ENCODE assay signal across 12 cellular contexts in the genomic region with DNA sequence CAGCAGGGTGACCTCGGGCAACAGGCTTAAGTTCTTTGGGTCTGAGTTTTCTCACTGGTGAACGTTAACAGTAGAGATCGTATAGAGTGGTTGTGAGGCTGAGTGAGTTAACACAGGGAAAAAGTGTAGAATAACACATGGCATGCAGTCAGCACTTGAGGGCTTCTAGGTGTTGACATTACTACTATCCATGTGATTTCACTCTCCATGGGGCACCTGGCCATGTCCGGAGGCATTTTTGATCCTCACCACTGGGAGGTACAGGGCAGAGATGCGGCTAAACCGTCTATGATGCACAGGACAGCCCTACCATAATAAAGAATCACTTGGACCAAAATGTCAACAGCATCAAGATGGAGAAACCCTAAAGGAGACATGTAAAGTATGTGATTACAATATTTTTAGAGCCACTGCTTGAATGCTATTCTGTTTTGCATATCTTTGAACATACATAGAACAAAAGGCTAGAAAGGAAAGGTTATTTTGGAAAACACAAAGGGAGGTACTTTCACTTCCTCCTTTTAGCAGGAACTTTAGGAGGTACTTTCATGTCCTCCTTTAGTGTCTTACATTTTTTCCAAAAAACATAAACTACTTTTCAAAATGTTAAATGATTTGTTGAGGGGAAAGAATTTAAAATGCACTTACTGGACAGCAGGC. TPM values are rescaled to one million over a fixed set of nuclear protein-coding genes. Genes with fewer than 3 reads are reported as not detected.
DNase-seq lines count a peak whose midpoint lies in the region; ATAC-seq and TF ChIP-seq lines count a peak whose summit lies in the region.
"Had no signal": no experiment of that assay in that cellular context is flagged by ENCODE, and none has a peak within 500 bp of the region (broad histone marks: within the 10 kb centered on the region; RNA-seq: fewer than 3 reads in every experiment).

No MANE protein-coding gene starts in this region.

- peak overlapping the region; percentile 78 for H3K4me2 ChIP-seq in OCI-LY7 (ENCODE audit: low read length)

- H3K4me3 Mint-ChIP-seq in osteocyte (ENCODE audit: unreplicated experiment) (no peak overlapping the region), HFFc6 (no peak overlapping the region)
- H3K4me3 Mint-ChIP-seq: effector memory CD8-positive, alpha-beta T cell had no signal

- peak; percentile 28; the same call in 1 of the 2 replicates for TF ChIP-seq CTCF in OCI-LY7 (conservative IDR thresholded peaks at IDR 0.05; ENCODE audit: low read length)
- no peak for TF ChIP-seq CTCF in osteocyte (IDR thresholded peaks at IDR 0.05)
- TF ChIP-seq CTCF in HFFc6 (IDR thresholded peaks at IDR 0.05), result no peak

- H3K79me2 ChIP-seq in OCI-LY7 (ENCODE audit: insufficient read depth, low read depth, low read length), result no peaks in the 10 kb centered on the region

- H3K27me3 Mint-ChIP-seq in osteocyte (ENCODE audit: unreplicated experiment) (no peaks in the 10 kb centered on the region), HFFc6 (ENCODE audit: insufficient read depth) (no peaks in the 10 kb centered on the region; the same call in none of the 2 replicates)
- H3K27me3 Mint-ChIP-seq: effector memory CD8-positive, alpha-beta T cell had no signal

- H3K27me3 ChIP-seq in H7 (ENCODE audit: control insufficient read depth, insufficient read depth, low read length), result no peaks in the 10 kb centered on the region

- peaks cover 11% of the 10 kb centered on the region; the same call in 1 of the 2 replicates for H3K9me3 ChIP-seq in OCI-LY7 (ENCODE audit: low read length)
- H3K9me3 ChIP-seq: lower lobe of right lung had no signal

- H3K4me1 Mint-ChIP-seq in osteocyte (ENCODE audit: unreplicated experiment), result peaks cover 29% of the 10 kb centered on the region
- H3K4me1 Mint-ChIP-seq in HFFc6 (ENCODE audit: low read depth), result no peaks in the 10 kb centered on the region

- H3K9me2 ChIP-seq in OCI-LY7 (ENCODE audit: insufficient read depth, low read length), result no peaks in the 10 kb centered on the region

- H3K4me3 ChIP-seq in OCI-LY7 (ENCODE audit: low read depth, low read length, poor library complexity, severe bottlenecking) (peak overlapping the region; percentile 49), H7 (ENCODE audit: insufficient read depth, low read depth, low read length) (no peak overlapping the region)
- H3K4me3 ChIP-seq: lower lobe of right lung had no signal

- H3K36me3 Mint-ChIP-seq in osteocyte (ENCODE audit: unreplicated experiment) (peaks cover 29% of the 10 kb centered on the region), HFFc6 (ENCODE audit: low read depth) (peaks cover 20% of the 10 kb centered on the region)

- H3K27ac ChIP-seq in OCI-LY7 (ENCODE audit: low read depth, low read length, poor library complexity, severe bottlenecking), result peak overlapping the region; percentile 59
- H3K27ac ChIP-seq: 22Rv1 had no signal

- H3K27ac Mint-ChIP-seq in osteocyte (ENCODE audit: unreplicated experiment) (no peak overlapping the region), HFFc6 (no peak overlapping the region)

- H3K4me1 ChIP-seq in OCI-LY7 (ENCODE audit: insufficient read depth, low read length, poor library complexity, severe bottlenecking), result peaks cover 61% of the 10 kb centered on the region

- H2AFZ ChIP-seq in OCI-LY7 (ENCODE audit: low read length), result no peak overlapping the region; the same call in 1 of the 2 replicates

- DNase-seq in DMS153 (lab: John Stamatoyannopoulos, UW), result peak; percentile 55
- DNase-seq in DMS153 treated with DMSO at 0.1 percent for 48 hours (lab: John Stamatoyannopoulos, UW; ENCODE audit: unreplicated experiment), result no peak
- DNase-seq in OCI-LY7 (ENCODE audit: low spot score), result peak; percentile 83
- DNase-seq in osteocyte (ENCODE audit: extremely low spot score, unreplicated experiment), result peak; percentile 27
- DNase-seq in HFFc6, result no peak
- no peak for DNase-seq in H7
- DNase-seq: effector memory CD8-positive, alpha-beta T cell; lower lobe of right lung; stimulated activated CD4-positive, alpha-beta T cell treated with anti-CD3 and anti-CD28 coated beads, Interleukin-15, amount 100 ng/mL, for 24 hours had no signal

- no TSS peak for BruUV-seq in OCI-LY7 (replicated peaks; lab: Mats Ljungman, UMichigan)

- intact Hi-C loops in OCI-LY7 (cut with micrococcal nuclease; ENCODE audit: unreplicated experiment), result loop anchor here (1.0 kb wide), 1 partner anchor 158 kb away; no protein-coding TSS in a partner anchor

- POLR2A ChIA-PET in OCI-LY7 (lab: Charles Lee), result no interaction called here

- H4K20me1 ChIP-seq in OCI-LY7 (ENCODE audit: insufficient read depth, low read length), result no peaks in the 10 kb centered on the region

- H3K9me3 Mint-ChIP-seq in osteocyte (ENCODE audit: unreplicated experiment), result peaks cover 5% of the 10 kb centered on the region
- H3K9me3 Mint-ChIP-seq in HFFc6, result no peaks in the 10 kb centered on the region
- H3K9me3 Mint-ChIP-seq: effector memory CD8-positive, alpha-beta T cell had no signal

- CTCF ChIA-PET in OCI-LY7 (lab: Charles Lee; ENCODE audit: unreplicated experiment), result no interaction called here

- ATAC-seq in HG02884 (IDR thresholded peaks at IDR 0.05; ENCODE audit: unreplicated experiment), result peak; percentile 75
- ATAC-seq in GM19397 (IDR thresholded peaks at IDR 0.05; ENCODE audit: unreplicated experiment), result no peak
- ATAC-seq: effector memory CD8-positive, alpha-beta T cell had no signal

- H3K36me3 ChIP-seq in OCI-LY7 (ENCODE audit: insufficient read depth, low read length) (peaks cover 15% of the 10 kb centered on the region; the same call in 1 of the 2 replicates), H7 (replicated peaks; ENCODE audit: control insufficient read depth, insufficient read depth, low read length) (no peaks in the 10 kb centered on the region; the same call in 1 of the 2 replicates)

RNA-seq across cellular contexts. Expression of gene NOD1, which starts 44.3 kb away (rescaled TPM):
- 8.4 and 9.5 TPM in 2 replicates for total RNA-seq in OCI-LY7 (2014; rRNA removed; shearing (Covaris generic))
- total RNA-seq in OCI-LY7 (2022) (10.3 and 11.9 TPM in 2 replicates), osteocyte (7.2 and 8.9 TPM in 2 replicates)
- 1 to 10 TPM; 2.8 to 3.9 (median 3.0) TPM for total RNA-seq in HFFc6 (2021; fragmentation: NEBNext Ultra II Directional; extraction: Animal tissue kit (Norgen Biotek cat#: 25700))
- 11.9 and 13.5 TPM in 2 replicates for total RNA-seq in H7 (2014; rRNA removed; shearing (Covaris generic))

Comparison
In these comparisons a context has a peak if more than half of its experiments do, and no peak if none do; other contexts are left out.
1. DNase-seq: peak in DMS153 (single experiment), OCI-LY7 (single experiment) and osteocyte (single experiment); none in DMS153 treated with DMSO at 0.1 percent for 48 hours (single experiment), HFFc6 (single experiment) and H7 (single experiment).